ENCODE assay signal across 8 cellular contexts in the genomic region with DNA sequence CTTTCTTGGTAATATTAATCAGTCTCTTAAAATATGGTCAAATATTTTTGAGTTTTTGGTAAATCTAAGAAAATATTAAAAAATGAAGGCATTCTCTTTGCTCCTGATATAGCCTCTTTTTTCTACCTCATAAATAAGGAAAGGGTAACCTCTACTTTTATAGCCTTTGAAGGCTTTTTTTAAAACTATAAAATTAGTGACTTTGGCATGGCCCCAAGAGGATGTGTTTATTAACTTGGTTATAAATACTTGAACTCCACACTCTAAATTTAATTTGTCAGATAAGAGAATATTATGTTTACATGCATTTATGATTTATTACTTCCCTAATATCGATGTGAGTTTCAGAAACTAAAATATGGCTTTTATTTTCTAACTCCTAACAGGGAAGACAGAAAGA.
"Had no signal": no experiment of that assay in that cellular context is flagged by ENCODE, and none has a peak within 500 bp of the region (broad histone marks: within the 10 kb centered on the region; RNA-seq: fewer than 3 reads in every experiment).

No MANE protein-coding gene starts in this region.

- ATAC-seq: GM23338, K562 had no signal

- H3K4me3 ChIP-seq: GM23338, K562 had no signal

- H3K4me2 ChIP-seq: GM23338 had no signal

- H2AFZ ChIP-seq: GM23338 had no signal

- DNase-seq: H9, HCEC 1CT, IMR-90, KG1 had no signal

- FAIRE-seq: H1, H54, K562 had no signal
